Comparison of ENCODE assay signal across 1 cellular context in the genomic region with DNA sequence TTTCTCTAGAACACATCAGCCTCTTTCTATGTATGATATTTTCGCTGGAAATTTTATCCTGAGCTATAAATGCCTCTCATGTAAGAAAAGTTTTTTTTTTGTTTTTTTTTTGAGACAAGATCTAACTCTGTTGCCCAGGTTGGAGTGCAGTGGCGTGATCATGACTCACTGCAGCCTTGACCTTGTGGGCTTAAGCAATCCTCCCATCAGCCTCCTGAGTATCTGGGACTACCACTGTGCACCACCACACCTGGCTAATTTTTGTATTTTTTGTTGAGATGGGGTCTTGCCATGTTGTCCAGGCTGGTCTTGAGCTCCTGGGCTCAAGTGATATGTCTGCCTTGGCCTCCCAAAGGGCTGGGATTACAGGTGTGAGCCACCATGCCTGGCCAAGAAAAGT.
TF ChIP-seq lines count a peak whose summit lies in the region.

No MANE protein-coding gene starts in this region.

TF ChIP-seq in K562, 482 proteins besides CTCF, POLR2A, EP300 and RAD21 (continued from another document):
- TF ChIP-seq, protein P1, sequence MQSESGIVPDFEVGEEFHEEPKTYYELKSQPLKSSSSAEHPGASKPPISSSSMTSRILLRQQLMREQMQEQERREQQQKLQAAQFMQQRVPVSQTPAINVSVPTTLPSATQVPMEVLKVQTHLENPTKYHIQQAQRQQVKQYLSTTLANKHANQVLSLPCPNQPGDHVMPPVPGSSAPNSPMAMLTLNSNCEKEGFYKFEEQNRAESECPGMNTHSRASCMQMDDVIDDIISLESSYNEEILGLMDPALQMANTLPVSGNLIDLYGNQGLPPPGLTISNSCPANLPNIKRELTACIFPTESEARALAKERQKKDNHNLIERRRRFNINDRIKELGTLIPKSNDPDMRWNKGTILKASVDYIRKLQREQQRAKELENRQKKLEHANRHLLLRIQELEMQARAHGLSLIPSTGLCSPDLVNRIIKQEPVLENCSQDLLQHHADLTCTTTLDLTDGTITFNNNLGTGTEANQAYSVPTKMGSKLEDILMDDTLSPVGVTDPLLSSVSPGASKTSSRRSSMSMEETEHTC (IDR thresholded peaks at IDR 0.05), result peak; percentile 56; the same call in 1 of the 2 replicates
- TF ChIP-seq ZEB2 (IDR thresholded peaks at IDR 0.05) (peak; percentile 50; the same call in 1 of the 2 replicates), NR2C1 (IDR thresholded peaks at IDR 0.05) (no peak; the same call in 1 of the 2 replicates), NR2C1 (tag; IDR thresholded peaks at IDR 0.05) (peak; percentile 68; the same call in 1 of the 2 replicates), SMARCA4 (IDR thresholded peaks at IDR 0.05) (peak; percentile 82), ESRRA (IDR thresholded peaks at IDR 0.05; ENCODE audit: borderline replicate concordance, low read depth) (peak; percentile 63; the same call in 1 of the 2 replicates), RCOR1 (IDR thresholded peaks at IDR 0.05; ENCODE audit: borderline replicate concordance in 1 of 2, low read depth in 2 of 2, low read length in 2 of 2) (peak in 1 of 2 experiments; percentile 27; a peak in 1 of 4 replicates), CBFA2T2 (conservative IDR thresholded peaks at IDR 0.05) (no peak), ZNF282 (CRISPR knock-in tag; IDR thresholded peaks at IDR 0.05) (no peak)
